Comparison of ENCODE assay signal across 22 cellular contexts in genomic region chr10:82692458-82692857, GRCh38.
DNase-seq lines count a peak whose midpoint lies in the region; ATAC-seq, FAIRE-seq and TF ChIP-seq lines count a peak whose summit lies in the region.
"Had no signal": no experiment of that assay in that cellular context is flagged by ENCODE, and none has a peak within 500 bp of the region (broad histone marks: within the 10 kb centered on the region; RNA-seq: fewer than 3 reads in every experiment).

No MANE protein-coding gene starts in this region.

- H3K79me1 ChIP-seq in H1 (ENCODE audit: low read depth, low read length) (no peaks in the 10 kb centered on the region), neuronal stem cell (ENCODE audit: low read depth, low read length) (no peaks in the 10 kb centered on the region)

- no peaks in the 10 kb centered on the region for H3K27me3 ChIP-seq in GM23338 (ENCODE audit: insufficient read depth)
- H3K27me3 ChIP-seq in H1 (replicated peaks in 1 of 4; ENCODE audit: control insufficient read depth in 3 of 4, extremely low read depth in 1 of 4, insufficient read depth in 3 of 4, low read length in 3 of 4), result no peaks in the 10 kb centered on the region
- no peaks in the 10 kb centered on the region for H3K27me3 ChIP-seq in neuronal stem cell (ENCODE audit: control insufficient read depth in 3 of 3, insufficient read depth in 3 of 3, low read depth in 1 of 3, low read length in 3 of 3)
- H3K27me3 ChIP-seq in Caco-2 (replicated peaks; ENCODE audit: control insufficient read depth, insufficient read depth, low read length), result no peaks in the 10 kb centered on the region
- H3K27me3 ChIP-seq: BE2C had no signal

- peaks cover 22% of the 10 kb centered on the region for H3K36me3 Mint-ChIP-seq in GM23338 (ENCODE audit: low read depth)
- H3K36me3 Mint-ChIP-seq in Caco-2 (ENCODE audit: insufficient read depth, unreplicated experiment), result no peaks in the 10 kb centered on the region
- H3K36me3 Mint-ChIP-seq: CD4-positive, CD25-positive, alpha-beta regulatory T cell; CD8-positive, alpha-beta memory T cell; IgD-negative memory B cell had no signal

- H2BK20ac ChIP-seq in H1 (ENCODE audit: low read length), result no peak overlapping the region; the same call in 1 of the 2 replicates

- no peak overlapping the region for H2AK5ac ChIP-seq in H1 (ENCODE audit: low read depth, low read length)
- H2AK5ac ChIP-seq in neuronal stem cell (ENCODE audit: low read depth, low read length), result no peak overlapping the region

- H2AFZ ChIP-seq in GM23338 (no peak overlapping the region), H1 (ENCODE audit: low read length) (0 out of 2 replicates have a peak overlapping the region, but pooled peaks have one; percentile 45), neuronal stem cell (ENCODE audit: low read length) (peak overlapping the region; percentile 21)

- TF ChIP-seq EP300 in H1 (IDR thresholded peaks at IDR 0.05; ENCODE audit: borderline replicate concordance in 1 of 2, low read depth in 2 of 2, low read length in 2 of 2), result no peak

- no peaks in the 10 kb centered on the region; the same call in 1 of the 2 replicates for H3K9me2 ChIP-seq in GM23338 (ENCODE audit: insufficient read depth)

- H3K4me1 Mint-ChIP-seq in GM23338, result no peaks in the 10 kb centered on the region; the same call in 2 of the 3 replicates
- H3K4me1 Mint-ChIP-seq in Caco-2 (ENCODE audit: low read depth, unreplicated experiment), result no peaks in the 10 kb centered on the region
- H3K4me1 Mint-ChIP-seq: CD4-positive, CD25-positive, alpha-beta regulatory T cell; CD8-positive, alpha-beta memory T cell; IgD-negative memory B cell had no signal

- H4K91ac ChIP-seq in H1 (replicated peaks; ENCODE audit: insufficient read length, low read length) (no peak overlapping the region), neuronal stem cell (ENCODE audit: low read depth, low read length, poor library complexity) (no peak overlapping the region)

- no peak overlapping the region for H3K23ac ChIP-seq in H1 (ENCODE audit: insufficient read length)
- no peak overlapping the region for H3K23ac ChIP-seq in neuronal stem cell (ENCODE audit: low read depth, low read length, poor library complexity)

- H3K79me2 ChIP-seq in GM23338 (replicated peaks; ENCODE audit: insufficient read depth) (no peaks in the 10 kb centered on the region), H1 (ENCODE audit: control insufficient read depth in 1 of 2, insufficient read depth in 2 of 2, low read length in 2 of 2) (no peaks in the 10 kb centered on the region)

- H3K4me1 ChIP-seq in GM23338 (ENCODE audit: insufficient read depth) (no peaks in the 10 kb centered on the region), HEK293 (ENCODE audit: control insufficient read depth, insufficient read depth, low read length) (no peaks in the 10 kb centered on the region), H1 (replicated peaks in 1 of 4; ENCODE audit: control insufficient read depth in 3 of 4, insufficient read depth in 4 of 4, low read length in 3 of 4) (peaks cover 0 to 4% (median 0%) of the 10 kb centered on the region in 4 experiments; a peak in 2 of 7 replicates), neuronal stem cell (ENCODE audit: control insufficient read depth in 2 of 2, insufficient read depth in 1 of 2, low read depth in 1 of 2, low read length in 2 of 2) (no peaks in the 10 kb centered on the region), Caco-2 (no peaks in the 10 kb centered on the region)

- H2BK120ac ChIP-seq in H1 (replicated peaks; ENCODE audit: low read depth, low read length) (no peak overlapping the region), neuronal stem cell (ENCODE audit: low read depth, low read length) (no peak overlapping the region)

- H3K4me3 ChIP-seq in GM23338, result no peak overlapping the region
- no peak overlapping the region for H3K4me3 ChIP-seq in HEK293 (ENCODE audit: low read depth, low read length)
- H3K4me3 ChIP-seq in H1 (ENCODE audit: extremely low read depth in 1 of 4, insufficient read depth in 2 of 4, low read depth in 3 of 4, low read length in 4 of 4), result no peak overlapping the region
- H3K4me3 ChIP-seq in neuronal stem cell (ENCODE audit: low read length in 2 of 2), result no peak overlapping the region
- no peak overlapping the region for H3K4me3 ChIP-seq in Caco-2 (ENCODE audit: low read depth, low read length)
- H3K4me3 ChIP-seq: GM12878 had no signal

- 94% methylated on average over 4 of the region's 4 CpGs; no CpG with 5 or more reads in 1 of the 2 experiments for WGBS in H1 (ENCODE audit: extremely low coverage in 1 of 2, insufficient coverage in 1 of 2, insufficient read length in 1 of 2, insufficient replicate concordance in 2 of 2, low coverage in 1 of 2, low lambda C conversion rate in 2 of 2, missing lambda C conversion rate in 1 of 2), 2 experiments
- no CpG with 5 or more reads among the region's 4 CpGs for WGBS in neuronal stem cell (ENCODE audit: extremely low coverage in 2 of 2, insufficient read length in 2 of 2, insufficient replicate concordance in 1 of 2), 2 donors

- H2BK5ac ChIP-seq in H1 (ENCODE audit: low read depth, low read length), result peak overlapping the region; percentile 52; the same call in 1 of the 2 replicates
- H2BK5ac ChIP-seq in neuronal stem cell (ENCODE audit: low read length), result no peak overlapping the region

- CTCF ChIA-PET in HEK293 (lab: Yijun Ruan, JAX) (no interaction called here), H1 (lab: Charles Lee; ENCODE audit: partially characterized antibody) (no interaction called here), Caco-2 (lab: Charles Lee) (no interaction called here)

- TF ChIP-seq RAD21 in H1 (IDR thresholded peaks at IDR 0.05 in 1 of 2, conservative IDR thresholded peaks at IDR 0.05 in 1 of 2; ENCODE audit: low read depth in 2 of 2, low read length in 2 of 2), result no peak

- no peak overlapping the region for H4K5ac ChIP-seq in H1 (ENCODE audit: insufficient read length, low read depth, low read length)

- TF ChIP-seq POLR2A in H1 (IDR thresholded peaks at IDR 0.05; ENCODE audit: control extremely low read depth in 1 of 2, low read depth in 2 of 2, low read length in 2 of 2), result no peak

- intact Hi-C loops in Caco-2 (cut with micrococcal nuclease; ENCODE audit: unreplicated experiment), result no loop called here

- peaks cover 32% of the 10 kb centered on the region for H3K9me3 Mint-ChIP-seq in GM23338
- H3K9me3 Mint-ChIP-seq in Caco-2 (ENCODE audit: unreplicated experiment), result peaks cover 30% of the 10 kb centered on the region

- H2BK15ac ChIP-seq in H1 (ENCODE audit: low read length) (no peak overlapping the region), neuronal stem cell (ENCODE audit: low read length) (no peak overlapping the region)

- H3K9ac ChIP-seq in H1 (replicated peaks in 1 of 4; ENCODE audit: extremely low read depth in 1 of 4, low read depth in 3 of 4, low read length in 3 of 4) (no peak overlapping the region), neuronal stem cell (ENCODE audit: low read depth, low read length, poor library complexity) (no peak overlapping the region)

- no peaks in the 10 kb centered on the region for H3F3A ChIP-seq in GM23338 (replicated peaks; ENCODE audit: low read depth)

- no peak for FAIRE-seq in H1 (lab: Jason Lieb, UNC)
- FAIRE-seq: A204.1, D721Med, GM12878, H54, HepG2 had no signal

- no peaks in the 10 kb centered on the region for H4K20me1 ChIP-seq in GM23338 (replicated peaks; ENCODE audit: insufficient read depth)
- no peaks in the 10 kb centered on the region for H4K20me1 ChIP-seq in H1 (replicated peaks in 1 of 2; ENCODE audit: control insufficient read depth in 1 of 2, insufficient read depth in 2 of 2, low read length in 2 of 2)

- no peak overlapping the region for H3K4me3 Mint-ChIP-seq in GM23338
- no peak overlapping the region for H3K4me3 Mint-ChIP-seq in Caco-2 (ENCODE audit: unreplicated experiment)
- H3K4me3 Mint-ChIP-seq: CD4-positive, CD25-positive, alpha-beta regulatory T cell; CD8-positive, alpha-beta memory T cell; IgD-negative memory B cell had no signal

- H3K56ac ChIP-seq in H1 (replicated peaks; ENCODE audit: insufficient read length, low read depth, low read length), result no peak overlapping the region

- H3K4ac ChIP-seq in H1 (replicated peaks; ENCODE audit: insufficient read length, low read depth, low read length) (no peak overlapping the region), neuronal stem cell (ENCODE audit: low read length) (no peak overlapping the region)

- H3K27ac ChIP-seq in GM23338 (ENCODE audit: low read depth) (no peak overlapping the region), HEK293 (ENCODE audit: extremely low read depth, low read depth, low read length) (no peak overlapping the region), H1 (ENCODE audit: low read depth, low read length) (no peak overlapping the region; the same call in 1 of the 2 replicates), neuronal stem cell (replicated peaks; ENCODE audit: low read length) (no peak overlapping the region)

- H3K18ac ChIP-seq in H1 (ENCODE audit: extremely low read depth, low read length) (no peak overlapping the region), neuronal stem cell (ENCODE audit: low read length) (no peak overlapping the region)

- DNase-seq in GM23338 (ENCODE audit: low spot score) (peak; percentile 28), H1 (ENCODE audit: low read depth in 1 of 2, low spot score in 2 of 2) (no peak), neuronal stem cell (ENCODE audit: low spot score) (no peak), Caco-2 (no peak)
- DNase-seq in activated CD4-positive, alpha-beta T cell treated with anti-CD3 and anti-CD28 coated beads, Interleukin-2, amount 50 U/mL, for 4 hours, result no peak
- DNase-seq: ACHN; BE2C; C1 segment of cervical spinal cord; CD4-positive, CD25-positive, alpha-beta regulatory T cell; CD8-positive, alpha-beta memory T cell; COR-L47; DMS79 treated with DMSO at 0.1 percent for 48 hours; KBM-7 had no signal

- H3K4me2 ChIP-seq in GM23338 (no peak overlapping the region), H1 (ENCODE audit: insufficient read depth in 1 of 2, low read depth in 2 of 2, low read length in 2 of 2) (no peak overlapping the region), neuronal stem cell (ENCODE audit: insufficient read depth, low read length, poor library complexity, severe bottlenecking) (no peak overlapping the region)

- H3K9me3 ChIP-seq in HEK293 (ENCODE audit: control insufficient read depth, insufficient read depth, low read depth, low read length), result no peaks in the 10 kb centered on the region
- H3K9me3 ChIP-seq in H1 (ENCODE audit: insufficient read depth in 2 of 2, low read depth in 1 of 2, low read length in 1 of 2), result no peaks in the 10 kb centered on the region
- peaks cover 2 to 13% of the 10 kb centered on the region in 2 donors for H3K9me3 ChIP-seq in neuronal stem cell (replicated peaks in 1 of 2; ENCODE audit: control insufficient read depth in 2 of 2, insufficient read depth in 1 of 2, low read depth in 1 of 2, low read length in 2 of 2)
- H3K9me3 ChIP-seq in Caco-2, result 0 out of 2 replicates have a peak, but pooled peaks cover 8% of the 10 kb centered on the region
- H3K9me3 ChIP-seq: BE2C had no signal

- peaks cover 2% of the 10 kb centered on the region for H3K27me3 Mint-ChIP-seq in GM23338 (ENCODE audit: insufficient read depth, low read depth, poor library complexity)
- no peaks in the 10 kb centered on the region for H3K27me3 Mint-ChIP-seq in Caco-2 (ENCODE audit: insufficient read depth, unreplicated experiment)
- H3K27me3 Mint-ChIP-seq: CD4-positive, CD25-positive, alpha-beta regulatory T cell; CD8-positive, alpha-beta memory T cell; IgD-negative memory B cell had no signal

- BruUV-seq in Caco-2 (replicated peaks; lab: Mats Ljungman, UMichigan), result no TSS peak

- TF ChIP-seq CTCF in GM23338 (conservative IDR thresholded peaks at IDR 0.05; ENCODE audit: low read depth in 2 of 2) (no peak), HEK293 (tag by site-specific recombination; IDR thresholded peaks at IDR 0.05) (no peak), H1 (IDR thresholded peaks at IDR 0.05; ENCODE audit: control extremely low read depth in 1 of 3, insufficient read depth in 1 of 3, low read depth in 1 of 3, low read length in 3 of 3) (no peak), Caco-2 (IDR thresholded peaks at IDR 0.05; ENCODE audit: insufficient read depth in 1 of 2, low read depth in 1 of 2, low read length in 1 of 2, severe bottlenecking in 1 of 2, unreplicated experiment in 1 of 2) (no peak)

- POLR2A ChIA-PET in HEK293 (lab: Yijun Ruan, JAX) (no interaction called here), H1 (lab: Charles Lee; ENCODE audit: partially characterized antibody) (no interaction called here), Caco-2 (lab: Charles Lee) (no interaction called here)

- H3K27ac Mint-ChIP-seq in GM23338 (no peak overlapping the region), Caco-2 (ENCODE audit: unreplicated experiment) (no peak overlapping the region)
- H3K27ac Mint-ChIP-seq: CD4-positive, CD25-positive, alpha-beta regulatory T cell; CD8-positive, alpha-beta memory T cell; IgD-negative memory B cell had no signal

- H3K14ac ChIP-seq in H1 (ENCODE audit: insufficient read length) (no peak overlapping the region), neuronal stem cell (ENCODE audit: low read length) (no peak overlapping the region)

- ATAC-seq in GM23338 (no peak), HG03039 (IDR thresholded peaks at IDR 0.05; ENCODE audit: unreplicated experiment) (no peak)
- ATAC-seq: GM12878, HCT116, HepG2 had no signal

- H2BK12ac ChIP-seq in H1 (ENCODE audit: low read depth, low read length) (no peak overlapping the region), neuronal stem cell (ENCODE audit: low read length) (no peak overlapping the region)

- H3K36me3 ChIP-seq in GM23338 (ENCODE audit: insufficient read depth) (no peaks in the 10 kb centered on the region), HEK293 (ENCODE audit: control insufficient read depth in 2 of 2, insufficient read depth in 1 of 2, low read length in 2 of 2) (no peaks in the 10 kb centered on the region), H1 (ENCODE audit: control insufficient read depth in 2 of 4, insufficient read depth in 4 of 4, low read length in 3 of 4) (no peaks in the 10 kb centered on the region; a peak in 2 of 8 replicates), neuronal stem cell (replicated peaks in 1 of 2; ENCODE audit: control insufficient read depth in 2 of 2, insufficient read depth in 2 of 2, low read length in 2 of 2) (no peaks in the 10 kb centered on the region), Caco-2 (ENCODE audit: control insufficient read depth, insufficient read depth, low read length) (no peaks in the 10 kb centered on the region)

- no peaks in the 10 kb centered on the region for H3K23me2 ChIP-seq in H1 (ENCODE audit: low read depth, low read length)

- H4K8ac ChIP-seq in H1 (ENCODE audit: extremely low read depth, insufficient read depth, low read length) (no peak overlapping the region), neuronal stem cell (ENCODE audit: low read depth, low read length) (no peak overlapping the region)
